ENCODE assay signal across 27 cellular contexts in the genomic region with DNA sequence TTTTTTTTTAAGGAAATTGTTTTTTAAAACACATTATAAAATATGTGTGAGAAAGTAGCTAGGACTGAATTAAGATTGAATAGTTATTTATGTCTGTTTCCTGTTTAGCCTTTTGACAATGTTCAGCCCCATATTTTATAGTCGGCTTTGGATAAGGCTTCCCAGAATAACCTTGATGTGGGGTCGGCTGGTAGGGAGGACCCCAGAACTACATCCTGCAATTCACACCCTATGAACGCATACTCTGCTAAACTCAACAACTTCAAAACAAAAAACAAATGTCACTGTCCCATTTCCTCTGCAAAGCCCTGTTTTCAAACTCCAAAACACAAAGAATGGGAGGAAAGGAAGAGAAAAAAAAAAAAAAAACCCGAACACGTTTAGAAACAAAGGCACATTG.
"Had no signal": no experiment of that assay in that cellular context is flagged by ENCODE, and none has a peak within 500 bp of the region (broad histone marks: within the 10 kb centered on the region; RNA-seq: fewer than 3 reads in every experiment).

No MANE protein-coding gene starts in this region.

- H3K4me2 ChIP-seq: hepatocyte had no signal

- H3K27ac Mint-ChIP-seq: endodermal cell, mesothelial cell of epicardium had no signal

- H2AFZ ChIP-seq: hepatocyte had no signal

- H3K4me3 ChIP-seq: coronary artery, esophagus squamous epithelium, gastrocnemius medialis, hepatocyte, lower lobe of right lung, mucosa of descending colon had no signal

- H3K27ac ChIP-seq: coronary artery, epithelial cell of prostate, esophagus squamous epithelium, gastrocnemius medialis, hepatocyte, lower lobe of right lung had no signal

- H3K4me3 Mint-ChIP-seq: effector memory CD8-positive, alpha-beta T cell; endodermal cell; immature natural killer cell; mesothelial cell of epicardium had no signal

- H3K27me3 Mint-ChIP-seq: effector memory CD8-positive, alpha-beta T cell had no signal

- H3K36me3 ChIP-seq: esophagus squamous epithelium, gastrocnemius medialis, lower lobe of right lung had no signal

- H3K9me3 ChIP-seq: esophagus squamous epithelium, gastrocnemius medialis, lower lobe of right lung, mucosa of descending colon had no signal

- DNase-seq: central memory CD4-positive, alpha-beta T cell; effector CD8-positive, alpha-beta T cell; effector memory CD8-positive, alpha-beta T cell; endodermal cell; erythroblast; esophagus squamous epithelium; foreskin fibroblast; foreskin melanocyte; gastrocnemius medialis; glutamatergic neuron; head of caudate nucleus; hypothalamus; immature natural killer cell; islet precursor cell; kidney; kidney glomerular epithelial cell; left ventricle myocardium superior; lower lobe of right lung; mesenchymal stem cell; mucosa of descending colon had no signal

- FAIRE-seq: colon had no signal

- H3K36me3 Mint-ChIP-seq: immature natural killer cell, mesothelial cell of epicardium had no signal

- ATAC-seq: effector memory CD8-positive, alpha-beta T cell; esophagus mucosa; gastrocnemius medialis; left lobe of liver; left ventricle myocardium superior; lower lobe of right lung; mucosa of descending colon had no signal

- H3K9me3 Mint-ChIP-seq: effector memory CD8-positive, alpha-beta T cell; endodermal cell; immature natural killer cell; mesothelial cell of epicardium had no signal

- H3K27me3 ChIP-seq: esophagus squamous epithelium, gastrocnemius medialis, hepatocyte had no signal
